Comparison of ENCODE assay signal across 12 cellular contexts in the genomic region with DNA sequence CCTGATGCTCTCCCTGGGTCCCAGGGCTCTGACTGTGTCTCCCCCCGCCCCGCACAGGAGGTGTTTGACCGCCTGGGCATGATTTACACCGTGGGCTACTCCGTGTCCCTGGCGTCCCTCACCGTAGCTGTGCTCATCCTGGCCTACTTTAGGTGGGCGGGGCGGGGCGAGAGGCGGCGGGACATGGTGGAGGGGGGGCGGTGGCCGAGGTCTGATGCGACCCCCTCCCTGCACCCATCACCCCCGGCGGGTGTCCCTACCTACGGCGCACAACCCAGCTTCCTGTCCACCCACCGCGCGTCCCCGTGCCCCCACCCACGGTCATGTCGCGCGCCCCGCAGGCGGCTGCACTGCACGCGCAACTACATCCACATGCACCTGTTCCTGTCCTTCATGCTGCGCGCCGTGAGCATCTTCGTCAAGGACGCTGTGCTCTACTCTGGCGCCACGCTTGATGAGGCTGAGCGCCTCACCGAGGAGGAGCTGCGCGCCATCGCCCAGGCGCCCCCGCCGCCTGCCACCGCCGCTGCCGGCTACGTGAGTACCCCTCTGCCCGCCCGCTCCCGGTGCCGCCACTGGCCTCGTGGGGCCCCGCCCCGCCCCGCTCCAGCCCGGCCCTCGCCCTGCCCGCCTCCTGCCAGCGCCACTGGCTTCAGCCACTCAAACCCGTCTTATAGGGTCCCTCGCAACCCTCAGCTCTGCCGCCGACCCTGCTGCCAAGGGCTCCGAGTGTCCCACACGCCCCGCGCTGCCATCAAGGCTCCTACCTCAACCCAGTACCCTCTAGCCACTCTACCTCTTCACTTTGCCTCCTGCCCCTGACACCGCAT. TPM values are rescaled to one million over a fixed set of nuclear protein-coding genes. Genes with fewer than 3 reads are reported as not detected.
DNase-seq lines count a peak whose midpoint lies in the region; TF ChIP-seq lines count a peak whose summit lies in the region.
"Had no signal": no experiment of that assay in that cellular context is flagged by ENCODE, and none has a peak within 500 bp of the region (broad histone marks: within the 10 kb centered on the region; RNA-seq: fewer than 3 reads in every experiment).

No MANE protein-coding gene starts in this region.

- H3K27ac ChIP-seq in OCI-LY3 (ENCODE audit: low read length) (no peak overlapping the region), left ventricle myocardium inferior (replicated peaks) (no peak overlapping the region), vagina (no peak overlapping the region)

- no peak for TF ChIP-seq POLR2A in vagina (IDR thresholded peaks at IDR 0.05)

- TF ChIP-seq CTCF in GM10266 (IDR thresholded peaks at IDR 0.05; ENCODE audit: control insufficient read depth, insufficient read depth, low read depth, missing control alignments) (no peak), OCI-LY3 (IDR thresholded peaks at IDR 0.05; ENCODE audit: low read depth, low read length) (no peak), left ventricle myocardium inferior (IDR thresholded peaks at IDR 0.05; ENCODE audit: borderline replicate concordance) (no peak), retinal pigment epithelial cell (conservative IDR thresholded peaks at IDR 0.05; ENCODE audit: low read depth, low read length) (no peak), vagina (IDR thresholded peaks at IDR 0.05) (no peak)

- H3K4me1 ChIP-seq in OCI-LY3 (ENCODE audit: low read length) (peaks cover 6% of the 10 kb centered on the region), left ventricle myocardium inferior (peaks cover 38% of the 10 kb centered on the region), vagina (peaks cover 27% of the 10 kb centered on the region)

- peaks cover 2% of the 10 kb centered on the region; the same call in 1 of the 2 replicates for H3K27me3 ChIP-seq in OCI-LY3 (ENCODE audit: low read depth, low read length)
- H3K27me3 ChIP-seq in left ventricle myocardium inferior (ENCODE audit: low read depth) = peaks cover 24% of the 10 kb centered on the region
- no peaks in the 10 kb centered on the region for H3K27me3 ChIP-seq in vagina
- no peaks in the 10 kb centered on the region for H3K27me3 ChIP-seq in MG63

- DNase-seq in GM10266 (ENCODE audit: extremely low spot score) = peak; percentile 27
- peak; percentile 15 for DNase-seq in left ventricle myocardium inferior
- DNase-seq in retinal pigment epithelial cell (ENCODE audit: low read depth) = no peak
- DNase-seq in vagina (ENCODE audit: extremely low spot score in 2 of 2) = no peak
- no peak for DNase-seq in MG63
- DNase-seq in hepatic stellate cell (ENCODE audit: low spot score) = no peak
- DNase-seq: effector CD8-positive, alpha-beta T cell; midbrain; NCI-H1436; NK-92 treated with Interleukin-12 subunit alpha and Interleukin-12 subunit beta, amount 100 ng/mL, for 24 hours; T-helper 1 cell had no signal

- H3K4me3 ChIP-seq in OCI-LY3 (ENCODE audit: low read length) (peak overlapping the region; percentile 51), left ventricle myocardium inferior (peak overlapping the region; percentile 29), retinal pigment epithelial cell (ENCODE audit: low read length) (peak overlapping the region; percentile 22), vagina (peak overlapping the region in 1 of 2 donors; percentile 5), MG63 (no peak overlapping the region)

- no peaks in the 10 kb centered on the region for H3K36me3 ChIP-seq in OCI-LY3 (replicated peaks; ENCODE audit: low read depth, low read length)
- no peaks in the 10 kb centered on the region for H3K36me3 ChIP-seq in left ventricle myocardium inferior
- H3K36me3 ChIP-seq in vagina = no peaks in the 10 kb centered on the region
- no peaks in the 10 kb centered on the region for H3K36me3 ChIP-seq in MG63

- no peak overlapping the region for H3K9ac ChIP-seq in OCI-LY3 (ENCODE audit: low read length)

- H4K20me1 ChIP-seq in OCI-LY3 (ENCODE audit: insufficient read depth, low read length) = no peaks in the 10 kb centered on the region

- H3K4me2 ChIP-seq in OCI-LY3 (ENCODE audit: low read length) = peak overlapping the region; percentile 45

- H2AFZ ChIP-seq in OCI-LY3 (ENCODE audit: low read depth, low read length) = no peak overlapping the region

- no peaks in the 10 kb centered on the region for H3K79me2 ChIP-seq in OCI-LY3 (ENCODE audit: low read length)

- H3K9me3 ChIP-seq in OCI-LY3 (ENCODE audit: insufficient read depth, low read length) (no peaks in the 10 kb centered on the region), left ventricle myocardium inferior (replicated peaks) (no peaks in the 10 kb centered on the region), vagina (no peaks in the 10 kb centered on the region), MG63 (no peaks in the 10 kb centered on the region)

- intact Hi-C loops in left ventricle myocardium inferior (cut with micrococcal nuclease) (loop anchor here (5.0 kb wide), 1 partner anchor 36 kb away; a partner anchor contains a TSS), vagina (cut with DNase I) (loop anchor here (5.0 kb wide), 1 partner anchor 191 kb away; no protein-coding TSS in a partner anchor)

RNA-seq across cellular contexts. Expression of a gene that starts 21.0 kb away (rescaled TPM):
- 6.4 TPM for total RNA-seq in left ventricle myocardium inferior
- total RNA-seq in vagina = 13.0 TPM
- not detected in 2 replicates for total RNA-seq in MG63 (2014; rRNA removed; shearing (Covaris generic); ENCODE audit: low replicate concordance)

RNA-seq across cellular contexts. Expression of a gene that starts 35.3 kb away (rescaled TPM):
- 7,440 TPM for total RNA-seq in left ventricle myocardium inferior
- not detected for total RNA-seq in vagina
- total RNA-seq in MG63 (2014; rRNA removed; shearing (Covaris generic); ENCODE audit: low replicate concordance) = not detected in 2 replicates

Comparison
In these comparisons a context has a peak if more than half of its experiments do, and no peak if none do; other contexts are left out.
1. DNase-seq: peak in GM10266 (single experiment) and left ventricle myocardium inferior (single experiment); none in retinal pigment epithelial cell (single experiment), vagina (0 of 2), MG63 (single experiment) and hepatic stellate cell (single experiment).
2. RNA of a gene that starts 35.3 kb away (total RNA-seq): 7,440 TPM in left ventricle myocardium inferior (single experiment); not detected in vagina (single experiment) and not detected in MG63; every median in the first group is over 1,000 times any median in the second.